ENCODE assay signal across 21 cellular contexts in genomic region chr1:9125325-9125724, GRCh38. TPM values are rescaled to one million over a fixed set of nuclear protein-coding genes. Genes with fewer than 3 reads are reported as not detected.
A peak's percentile ranks its signal among the peaks of the same experiment; 100 is the strongest.
DNase-seq lines count a peak whose midpoint lies in the region; ATAC-seq and TF ChIP-seq lines count a peak whose summit lies in the region.
"Had no signal": no experiment of that assay in that cellular context is flagged by ENCODE, and none has a peak within 500 bp of the region (broad histone marks: within the 10 kb centered on the region; RNA-seq: fewer than 3 reads in every experiment).

No MANE protein-coding gene starts in this region.

- H3K4me1 Mint-ChIP-seq in endodermal cell (peaks cover 9% of the 10 kb centered on the region), Calu3 (ENCODE audit: low read depth, unreplicated experiment) (peaks cover 8% of the 10 kb centered on the region)

- H3K9me3 Mint-ChIP-seq in endodermal cell (peaks cover 2% of the 10 kb centered on the region), Calu3 (ENCODE audit: low read depth, unreplicated experiment) (no peaks in the 10 kb centered on the region)

- TF ChIP-seq CTCF in DOHH2 (IDR thresholded peaks at IDR 0.05; ENCODE audit: low read depth, low read length, poor library complexity, severe bottlenecking): no peak
- TF ChIP-seq CTCF in gastrocnemius medialis (IDR thresholded peaks at IDR 0.05 in 4 of 5, conservative IDR thresholded peaks at IDR 0.05 in 1 of 5): no peak
- TF ChIP-seq CTCF in endodermal cell (conservative IDR thresholded peaks at IDR 0.05): no peak
- no peak for TF ChIP-seq CTCF in Calu3 (IDR thresholded peaks at IDR 0.05; ENCODE audit: unreplicated experiment)

- H3K27me3 Mint-ChIP-seq in endodermal cell (ENCODE audit: insufficient read depth): peaks cover 14% of the 10 kb centered on the region
- no peaks in the 10 kb centered on the region for H3K27me3 Mint-ChIP-seq in Calu3 (ENCODE audit: unreplicated experiment)

- DNase-seq in gastrocnemius medialis: no peak
- no peak for DNase-seq in endodermal cell
- DNase-seq in Calu3: no peak
- DNase-seq: C1 segment of cervical spinal cord, GDM1, KG1, NCI-H1436, NCI-H1930, NCI-H2171 treated with DMSO at 0.1 percent for 48 hours, NCI-H446, NCI-H526 treated with DMSO at 0.1 percent for 48 hours, Peyer's patch had no signal

- WGBS in esophagus, 2 donors: 69 to 82% methylated on average over 4 of the region's 4 CpGs
- WGBS in endodermal cell (ENCODE audit: insufficient coverage in 1 of 2, insufficient read length in 1 of 2), 2 experiments: 73 to 75% methylated on average over 3 to 4 of the region's 4 CpGs

- intact Hi-C loops in gastrocnemius medialis (cut with DNase I; ENCODE audit: low total_unique reads): loop anchor here (5.0 kb wide), 2 partner anchors 322 to 703 kb away; no protein-coding TSS in a partner anchor
- intact Hi-C loops in Calu3 (cut with micrococcal nuclease; ENCODE audit: unreplicated experiment): no loop called here

- H3K9me2 ChIP-seq in DOHH2 (replicated peaks; ENCODE audit: control insufficient read depth, low read length): no peaks in the 10 kb centered on the region

- H3K4me1 ChIP-seq in BLaER1 treated with 17β-estradiol and CSF1 and Interleukin-3, amounts not matched to agents 10 nM and 100 nM: peaks cover 55 to 70% (median 64%) of the 10 kb centered on the region in 10 experiments
- H3K4me1 ChIP-seq in DOHH2 (ENCODE audit: control insufficient read depth, low read length) (peaks cover 68% of the 10 kb centered on the region), esophagus (ENCODE audit: control insufficient read depth in 2 of 2, insufficient read depth in 2 of 2, low read length in 1 of 2) (peaks cover 1 to 6% of the 10 kb centered on the region in 2 donors), gastrocnemius medialis (peaks cover 42 to 47% of the 10 kb centered on the region in 2 donors), endodermal cell (ENCODE audit: control insufficient read depth, insufficient read depth, low read length) (no peaks in the 10 kb centered on the region)

- H3K27ac ChIP-seq in BLaER1 treated with 17β-estradiol and CSF1 and Interleukin-3, amounts not matched to agents 10 nM and 100 nM: no peak overlapping the region
- H3K27ac ChIP-seq in DOHH2 (ENCODE audit: low read depth, low read length): peak overlapping the region; percentile 70
- peak overlapping the region; percentile 53 to 79 for H3K27ac ChIP-seq in esophagus (ENCODE audit: low read depth in 2 of 2, low read length in 1 of 2)
- H3K27ac ChIP-seq in gastrocnemius medialis: peak overlapping the region; percentile 94 to 99 (median 98)
- H3K27ac ChIP-seq in endodermal cell (ENCODE audit: low read depth, low read length): no peak overlapping the region
- H3K27ac ChIP-seq: Peyer's patch, SJSA1 had no signal

- ATAC-seq in gastrocnemius medialis: no peak
- no peak for ATAC-seq in HG03196 (IDR thresholded peaks at IDR 0.05; ENCODE audit: unreplicated experiment)
- no peak for ATAC-seq in GM19452 (IDR thresholded peaks at IDR 0.05; ENCODE audit: unreplicated experiment)

- CTCF ChIA-PET in Calu3 (lab: Charles Lee): interaction anchor here (0.6 to 1.2 kb wide), 3 partner anchors 15 to 124 kb away, joined by 3 to 5 read pairs (median 3); no protein-coding TSS in a partner anchor

- peaks cover 0 to 56% (median 23%) of the 10 kb centered on the region in 11 experiments; a peak in 10 of 22 replicates for H4K20me1 ChIP-seq in BLaER1 treated with 17β-estradiol and CSF1 and Interleukin-3, amounts not matched to agents 10 nM and 100 nM
- no peaks in the 10 kb centered on the region for H4K20me1 ChIP-seq in DOHH2 (ENCODE audit: control insufficient read depth, insufficient read depth, low read depth, low read length)

- TF ChIP-seq POLR2A in gastrocnemius medialis (IDR thresholded peaks at IDR 0.05): no peak

- H3K4me3 ChIP-seq in BLaER1 treated with 17β-estradiol and CSF1 and Interleukin-3, amounts not matched to agents 10 nM and 100 nM: peak overlapping the region in 2 of 10 experiments; percentile 71 to 74; a peak in 1 of 20 replicates
- H3K4me3 ChIP-seq in DOHH2 (ENCODE audit: low read length) (peak overlapping the region; percentile 93), esophagus (ENCODE audit: low read depth in 1 of 2, low read length in 2 of 2) (no peak overlapping the region), gastrocnemius medialis (no peak overlapping the region), endodermal cell (ENCODE audit: low read length) (no peak overlapping the region)
- H3K4me3 ChIP-seq: Peyer's patch, SJSA1 had no signal

- H3K36me3 ChIP-seq in BLaER1 treated with 17β-estradiol and CSF1 and Interleukin-3, amounts not matched to agents 10 nM and 100 nM: peaks cover 0 to 7% (median 0%) of the 10 kb centered on the region in 11 experiments; a peak in 1 of 22 replicates
- H3K36me3 ChIP-seq in DOHH2 (ENCODE audit: control insufficient read depth, low read length) (no peaks in the 10 kb centered on the region), esophagus (ENCODE audit: control insufficient read depth in 2 of 2, insufficient read depth in 2 of 2, low read length in 1 of 2) (peaks cover 2 to 6% of the 10 kb centered on the region in 2 donors), gastrocnemius medialis (no peaks in the 10 kb centered on the region), endodermal cell (ENCODE audit: control insufficient read depth, insufficient read depth, low read length) (no peaks in the 10 kb centered on the region)
- H3K36me3 ChIP-seq: Peyer's patch had no signal

- no peaks in the 10 kb centered on the region for H3K9me3 ChIP-seq in BLaER1 treated with 17β-estradiol and CSF1 and Interleukin-3, amounts not matched to agents 10 nM and 100 nM (replicated peaks in 1 of 11)
- no peaks in the 10 kb centered on the region for H3K9me3 ChIP-seq in DOHH2 (ENCODE audit: control insufficient read depth, insufficient read depth, low read length)
- no peaks in the 10 kb centered on the region for H3K9me3 ChIP-seq in esophagus (ENCODE audit: control insufficient read depth in 2 of 2, insufficient read depth in 1 of 2, low read depth in 1 of 2, low read length in 1 of 2)
- H3K9me3 ChIP-seq in gastrocnemius medialis: no peaks in the 10 kb centered on the region
- H3K9me3 ChIP-seq in endodermal cell (ENCODE audit: control insufficient read depth, low read length): no peaks in the 10 kb centered on the region
- H3K9me3 ChIP-seq: Peyer's patch, SJSA1 had no signal

- H3K27ac Mint-ChIP-seq in endodermal cell (no peak overlapping the region), Calu3 (ENCODE audit: unreplicated experiment) (no peak overlapping the region)

- in situ Hi-C loops in gastrocnemius medialis (cut with MboI; ENCODE audit: low sequenced_read_pairs in 4 of 4): loop anchor here in 1 of 4 donors (25.0 kb wide), 1 partner anchor 362 kb away; no protein-coding TSS in a partner anchor

- H3K9ac ChIP-seq in BLaER1 treated with 17β-estradiol and CSF1 and Interleukin-3, amounts not matched to agents 10 nM and 100 nM: no peak overlapping the region
- H3K9ac ChIP-seq in endodermal cell (ENCODE audit: extremely low read depth, low read length, poor library complexity, severe bottlenecking): no peak overlapping the region

- peak overlapping the region; percentile 70 to 100 (median 97) for H3K4me2 ChIP-seq in BLaER1 treated with 17β-estradiol and CSF1 and Interleukin-3, amounts not matched to agents 10 nM and 100 nM
- H3K4me2 ChIP-seq in DOHH2 (ENCODE audit: low read length): peak overlapping the region; percentile 94

- H3K4me3 Mint-ChIP-seq in endodermal cell (no peak overlapping the region), Calu3 (ENCODE audit: low read depth, unreplicated experiment) (no peak overlapping the region)

- no TSS peak for BruUV-seq in Calu3 (replicated peaks; lab: Mats Ljungman, UMichigan)

- peaks cover 18% of the 10 kb centered on the region for H3F3A ChIP-seq in DOHH2 (ENCODE audit: control insufficient read depth, insufficient read depth)

- H3K27me3 ChIP-seq in BLaER1 treated with 17β-estradiol and CSF1 and Interleukin-3, amounts not matched to agents 10 nM and 100 nM: peaks cover 7 to 32% (median 18%) of the 10 kb centered on the region in 11 experiments; a peak in 18 of 22 replicates
- H3K27me3 ChIP-seq in DOHH2 (ENCODE audit: control insufficient read depth, low read length) (peaks cover 6% of the 10 kb centered on the region), esophagus (ENCODE audit: control insufficient read depth in 1 of 2, insufficient read depth in 2 of 2, low read length in 2 of 2) (no peaks in the 10 kb centered on the region), gastrocnemius medialis (no peaks in the 10 kb centered on the region), endodermal cell (ENCODE audit: control insufficient read depth, insufficient read depth, low read length, poor library complexity, severe bottlenecking) (peaks cover 21% of the 10 kb centered on the region)
- H3K27me3 ChIP-seq: Peyer's patch, SJSA1 had no signal

- H3K36me3 Mint-ChIP-seq in endodermal cell (ENCODE audit: low read depth) (no peaks in the 10 kb centered on the region), Calu3 (ENCODE audit: insufficient read depth, unreplicated experiment) (peaks cover 19% of the 10 kb centered on the region)

- peaks cover 38% of the 10 kb centered on the region for H3K79me2 ChIP-seq in DOHH2 (ENCODE audit: control insufficient read depth, low read length)

RNA-seq across cellular contexts. Expression of gene GPR157, which starts 3.6 kb away (rescaled TPM):
- polyA plus RNA-seq in esophagus: 10 to 100 TPM; 15.7 to 15.9 TPM
- 10 to 100 TPM; 12.9 to 38.1 (median 18.9) TPM for total RNA-seq in gastrocnemius medialis
- total RNA-seq in endodermal cell: 1 to 10 TPM; 2.3 to 5.0 TPM
- 4.3 TPM for polyA plus RNA-seq in endodermal cell (2013, experiment 1 of 2)
- 1.8 TPM for polyA plus RNA-seq in endodermal cell (2013, experiment 2 of 2)
- 5.4 and 12.5 TPM in 2 replicates for total RNA-seq in Calu3 (2022)

RNA-seq across cellular contexts. Expression of gene SLC2A5, which starts 55.9 kb away (rescaled TPM):
- polyA plus RNA-seq in esophagus: 1 to 10 TPM; 3.5 to 3.6 TPM
- 10 to 100 TPM; 11.2 to 34.5 (median 22.8) TPM for total RNA-seq in gastrocnemius medialis
- total RNA-seq in endodermal cell: not detected
- not detected for polyA plus RNA-seq in endodermal cell (2013, experiment 1 of 2)
- polyA plus RNA-seq in endodermal cell (2013, experiment 2 of 2): not detected
- total RNA-seq in Calu3 (2022): 0.33 TPM in 1 of 2 replicates, not detected in the other
- total RNA-seq: A673, Daoy, H1, SJSA1 had no signal

Comparison
In these comparisons a context has a peak if more than half of its experiments do, and no peak if none do; other contexts are left out.
1. H3K27ac ChIP-seq: peak in DOHH2 (single experiment), esophagus (2 of 2) and gastrocnemius medialis (4 of 4); none in BLaER1 treated with 17β-estradiol and CSF1 and Interleukin-3, amounts not matched to agents 10 nM and 100 nM (0 of 11) and endodermal cell (single experiment).